Comparison of ENCODE assay signal across 1 cellular context in genomic region chr12:132527186-132527882, GRCh38.
TF ChIP-seq lines count a peak whose summit lies in the region.

No MANE protein-coding gene starts in this region.

TF ChIP-seq in H1, 55 proteins besides CTCF, POLR2A, EP300 and RAD21 (continued from another document):
- TF ChIP-seq KDM1A (IDR thresholded peaks at IDR 0.05; ENCODE audit: borderline replicate concordance, low read length) = no peak
- no peak for TF ChIP-seq MAFK (IDR thresholded peaks at IDR 0.05; ENCODE audit: low read depth, low read length)
